16 cellular contexts compared by ENCODE assay signal in genomic region chr4:98903561-98903960, GRCh38. TPM values are rescaled to one million over a fixed set of nuclear protein-coding genes. Genes with fewer than 3 reads are reported as not detected.
DNase-seq lines count a peak whose midpoint lies in the region; ATAC-seq and TF ChIP-seq lines count a peak whose summit lies in the region.
"Had no signal": no experiment of that assay in that cellular context is flagged by ENCODE, and none has a peak within 500 bp of the region (broad histone marks: within the 10 kb centered on the region; RNA-seq: fewer than 3 reads in every experiment).

No MANE protein-coding gene starts in this region.

- H3K4me3 ChIP-seq in endodermal cell (ENCODE audit: low read length) = no peak overlapping the region
- H3K4me3 ChIP-seq: BLaER1, GM12878 had no signal

- no peak for ATAC-seq in activated naive CD8-positive, alpha-beta T cell treated with anti-CD3 and anti-CD28 coated beads, Interleukin-2, amount 50 U/mL, for 24 hours
- no peak for ATAC-seq in naive thymus-derived CD8-positive, alpha-beta T cell
- ATAC-seq in HG02981 (IDR thresholded peaks at IDR 0.05; ENCODE audit: unreplicated experiment) = no peak
- ATAC-seq: CD8-positive, alpha-beta T cell; GM12878 had no signal

- peaks cover 68% of the 10 kb centered on the region for H3K4me1 Mint-ChIP-seq in activated naive CD8-positive, alpha-beta T cell (ENCODE audit: low read depth)
- H3K4me1 Mint-ChIP-seq in activated naive CD8-positive, alpha-beta T cell treated with anti-CD3 and anti-CD28 coated beads, Interleukin-2, amount 50 U/mL, for 24 hours = peaks cover 48% of the 10 kb centered on the region
- peaks cover 12% of the 10 kb centered on the region for H3K4me1 Mint-ChIP-seq in endodermal cell
- peaks cover 30 to 72% (median 69%) of the 10 kb centered on the region in 4 donors for H3K4me1 Mint-ChIP-seq in naive thymus-derived CD8-positive, alpha-beta T cell

- H3K27me3 Mint-ChIP-seq in activated naive CD8-positive, alpha-beta T cell = no peaks in the 10 kb centered on the region
- no peaks in the 10 kb centered on the region for H3K27me3 Mint-ChIP-seq in activated naive CD8-positive, alpha-beta T cell treated with anti-CD3 and anti-CD28 coated beads, Interleukin-2, amount 50 U/mL, for 24 hours
- no peaks in the 10 kb centered on the region for H3K27me3 Mint-ChIP-seq in endodermal cell (ENCODE audit: insufficient read depth)
- H3K27me3 Mint-ChIP-seq in naive thymus-derived CD8-positive, alpha-beta T cell = no peaks in the 10 kb centered on the region

- TF ChIP-seq CTCF in endodermal cell (conservative IDR thresholded peaks at IDR 0.05) = no peak

- H3K9me3 ChIP-seq in endodermal cell (ENCODE audit: control insufficient read depth, low read length) = no peaks in the 10 kb centered on the region

- no peaks in the 10 kb centered on the region for H3K4me1 ChIP-seq in endodermal cell (ENCODE audit: control insufficient read depth, insufficient read depth, low read length)
- H3K4me1 ChIP-seq: BLaER1 had no signal

- no peak for DNase-seq in activated naive CD8-positive, alpha-beta T cell treated with anti-CD3 and anti-CD28 coated beads, Interleukin-2, amount 50 U/mL, for 24 hours
- DNase-seq in endodermal cell (no peak), KG1 (lab: John Stamatoyannopoulos, UW) (no peak)
- DNase-seq in naive thymus-derived CD8-positive, alpha-beta T cell = no peak
- no peak for DNase-seq in stimulated activated CD4-positive, alpha-beta T cell treated with anti-CD3 and anti-CD28 coated beads, Interleukin-4, amount 100 ng/mL, for 4 hours
- DNase-seq: 8988T; Calu3; CD8-positive, alpha-beta T cell; DMS79 treated with DMSO at 0.1 percent for 48 hours; H9 had no signal

- H3K36me3 Mint-ChIP-seq in activated naive CD8-positive, alpha-beta T cell = peaks cover 15% of the 10 kb centered on the region
- peaks cover 52% of the 10 kb centered on the region for H3K36me3 Mint-ChIP-seq in activated naive CD8-positive, alpha-beta T cell treated with anti-CD3 and anti-CD28 coated beads, Interleukin-2, amount 50 U/mL, for 24 hours (ENCODE audit: low read depth)
- peaks cover 35% of the 10 kb centered on the region for H3K36me3 Mint-ChIP-seq in endodermal cell (ENCODE audit: low read depth)
- H3K36me3 Mint-ChIP-seq in naive thymus-derived CD8-positive, alpha-beta T cell = peaks cover 0 to 54% (median 28%) of the 10 kb centered on the region in 3 donors

- WGBS in endodermal cell (ENCODE audit: insufficient coverage in 1 of 2, insufficient read length in 1 of 2), 2 experiments = 100% methylated on average over 1 to 2 of the region's 2 CpGs

- no peak overlapping the region for H3K27ac ChIP-seq in endodermal cell (ENCODE audit: low read depth, low read length)
- H3K27ac ChIP-seq: BLaER1, HL-60 had no signal

- no peak overlapping the region for H3K9ac ChIP-seq in endodermal cell (ENCODE audit: extremely low read depth, low read length, poor library complexity, severe bottlenecking)
- H3K9ac ChIP-seq: BLaER1 had no signal

- H3K9me3 Mint-ChIP-seq in activated naive CD8-positive, alpha-beta T cell (ENCODE audit: low read depth) = no peaks in the 10 kb centered on the region
- H3K9me3 Mint-ChIP-seq in activated naive CD8-positive, alpha-beta T cell treated with anti-CD3 and anti-CD28 coated beads, Interleukin-2, amount 50 U/mL, for 24 hours = no peaks in the 10 kb centered on the region
- no peaks in the 10 kb centered on the region for H3K9me3 Mint-ChIP-seq in endodermal cell
- H3K9me3 Mint-ChIP-seq in naive thymus-derived CD8-positive, alpha-beta T cell = no peaks in the 10 kb centered on the region
- H3K9me3 Mint-ChIP-seq: CD14-positive monocyte; CD8-positive, alpha-beta T cell; H9 had no signal

- H3K4me3 Mint-ChIP-seq in activated naive CD8-positive, alpha-beta T cell = no peak overlapping the region
- H3K4me3 Mint-ChIP-seq in activated naive CD8-positive, alpha-beta T cell treated with anti-CD3 and anti-CD28 coated beads, Interleukin-2, amount 50 U/mL, for 24 hours = no peak overlapping the region
- H3K4me3 Mint-ChIP-seq in endodermal cell = no peak overlapping the region
- H3K4me3 Mint-ChIP-seq in naive thymus-derived CD8-positive, alpha-beta T cell = peak overlapping the region in 1 of 10 donors; percentile 14
- H3K4me3 Mint-ChIP-seq: CD14-positive monocyte; CD8-positive, alpha-beta T cell; H9 had no signal

- peak overlapping the region; percentile 23 for H3K27ac Mint-ChIP-seq in activated naive CD8-positive, alpha-beta T cell
- no peak overlapping the region for H3K27ac Mint-ChIP-seq in activated naive CD8-positive, alpha-beta T cell treated with anti-CD3 and anti-CD28 coated beads, Interleukin-2, amount 50 U/mL, for 24 hours
- H3K27ac Mint-ChIP-seq in endodermal cell = peak overlapping the region; percentile 20
- H3K27ac Mint-ChIP-seq in naive thymus-derived CD8-positive, alpha-beta T cell = peak overlapping the region in 7 of 10 donors; percentile 6 to 63 (median 28)

- peaks cover 29% of the 10 kb centered on the region for H3K36me3 ChIP-seq in endodermal cell (ENCODE audit: control insufficient read depth, insufficient read depth, low read length)

- no peaks in the 10 kb centered on the region for H3K27me3 ChIP-seq in endodermal cell (ENCODE audit: control insufficient read depth, insufficient read depth, low read length, poor library complexity, severe bottlenecking)
- H3K27me3 ChIP-seq: BLaER1 had no signal

- POLR2A ChIA-PET in naive thymus-derived CD8-positive, alpha-beta T cell (lab: Charles Lee) = no interaction called here

RNA-seq across cellular contexts. Expression of gene EIF4E, which starts 25.4 kb away (rescaled TPM):
- 100 to 1,000 TPM; 134 to 138 TPM for total RNA-seq in endodermal cell
- 101 TPM for polyA plus RNA-seq in endodermal cell (2013, experiment 1 of 2)
- 106 TPM for polyA plus RNA-seq in endodermal cell (2013, experiment 2 of 2)
- 10 to 100 TPM; 54.6 to 75.7 TPM for total RNA-seq in naive thymus-derived CD8-positive, alpha-beta T cell
- 10 to 100 TPM; 51.5 to 68.3 (median 62.7) TPM for polyA plus RNA-seq in naive thymus-derived CD8-positive, alpha-beta T cell
